In genomic region chr1:40911105-40911504, GRCh38 we compare ENCODE assay signal across 32 cellular contexts.
"Had no signal": no experiment of that assay in that cellular context is flagged by ENCODE, and none has a peak within 500 bp of the region (broad histone marks: within the 10 kb centered on the region; RNA-seq: fewer than 3 reads in every experiment).

No MANE protein-coding gene starts in this region.

- H3K36me3 ChIP-seq: colonic mucosa, gastroesophageal sphincter, heart left ventricle, left lung, neural progenitor cell, prostate gland, right atrium auricular region, tibial artery, upper lobe of left lung, uterus had no signal

- H3K4me1 Mint-ChIP-seq: endodermal cell; naive B cell; neural progenitor cell; stimulated activated memory B cell treated with anti-CD40 and anti-IgM and Interleukin-4, amounts not matched to agents 10 μg/mL and 1 μg/mL and 100 μg/mL, for 72 hours had no signal

- H3K27me3 Mint-ChIP-seq: natural killer cell treated with Interleukin-12 subunit alpha and Interleukin-12 subunit beta and Interleukin-15 and Interleukin-18, amount 100 ng/mL, for 72 hours had no signal

- H3K27ac ChIP-seq: colonic mucosa, epithelial cell of prostate, foreskin keratinocyte, gastroesophageal sphincter, heart left ventricle, left lung, neural progenitor cell, prostate gland, right atrium auricular region, testis, tibial artery, upper lobe of left lung, uterus had no signal

- H3K9me3 ChIP-seq: colonic mucosa, gastroesophageal sphincter, heart left ventricle, left lung, mucosa of descending colon, prostate gland, right atrium auricular region, testis, tibial artery, upper lobe of left lung, uterus had no signal

- H3K9ac ChIP-seq: neural progenitor cell had no signal

- H3K4me2 ChIP-seq: neural progenitor cell, smooth muscle cell had no signal

- H3K36me3 Mint-ChIP-seq: mesothelial cell of epicardium; naive B cell; natural killer cell treated with Interleukin-12 subunit alpha and Interleukin-12 subunit beta and Interleukin-15 and Interleukin-18, amount 100 ng/mL, for 72 hours; neural progenitor cell; stimulated activated memory B cell treated with anti-CD40 and anti-IgM and Interleukin-4, amounts not matched to agents 10 μg/mL and 1 μg/mL and 100 μg/mL, for 72 hours had no signal

- H3K4me1 ChIP-seq: colonic mucosa, foreskin keratinocyte, gastroesophageal sphincter, heart left ventricle, left lung, neural progenitor cell, prostate gland, right atrium auricular region, tibial artery, uterus had no signal

- H3K4me3 Mint-ChIP-seq: dendritic cell treated with granulocyte-macrophage colony-stimulating factor and Interleukin-4, amounts not matched to agents 40 ng/mL and 50 ng/mL, for 4 days; endodermal cell; mesothelial cell of epicardium; naive B cell; natural killer cell treated with Interleukin-12 subunit alpha and Interleukin-12 subunit beta and Interleukin-15 and Interleukin-18, amount 100 ng/mL, for 72 hours; neural progenitor cell; stimulated activated memory B cell treated with anti-CD40 and anti-IgM and Interleukin-4, amounts not matched to agents 10 μg/mL and 1 μg/mL and 100 μg/mL, for 72 hours had no signal

- H3K27me3 ChIP-seq: colonic mucosa, foreskin keratinocyte, gastroesophageal sphincter, left lung, neural progenitor cell, right atrium auricular region, testis, tibial artery, upper lobe of left lung, uterus had no signal

- H3K27ac Mint-ChIP-seq: dendritic cell treated with granulocyte-macrophage colony-stimulating factor and Interleukin-4, amounts not matched to agents 40 ng/mL and 50 ng/mL, for 4 days; endodermal cell; mesothelial cell of epicardium; natural killer cell treated with Interleukin-12 subunit alpha and Interleukin-12 subunit beta and Interleukin-15 and Interleukin-18, amount 100 ng/mL, for 72 hours; neural progenitor cell; stimulated activated memory B cell treated with anti-CD40 and anti-IgM and Interleukin-4, amounts not matched to agents 10 μg/mL and 1 μg/mL and 100 μg/mL, for 72 hours had no signal

- H3K4me3 ChIP-seq: colonic mucosa, gastroesophageal sphincter, heart left ventricle, left lung, mucosa of descending colon, neural progenitor cell, prostate gland, right atrium auricular region, smooth muscle cell, testis, tibial artery, upper lobe of left lung, uterus had no signal

- H2AFZ ChIP-seq: neural progenitor cell had no signal

- DNase-seq: colonic mucosa; effector CD8-positive, alpha-beta T cell; endodermal cell; foreskin keratinocyte; heart left ventricle; hippocampal formation; left cardiac atrium; left lung; mesenchymal stem cell; mucosa of descending colon; naive B cell; stimulated activated CD4-positive, alpha-beta T cell treated with anti-CD3 and anti-CD28 coated beads, Interleukin-12 subunit alpha, Interleukin-12 subunit beta, amount 100 ng/mL, for 4 hours; stimulated activated CD4-positive, alpha-beta T cell treated with anti-CD3 and anti-CD28 coated beads, Interleukin-1b, Interleukin-23, amount 100 ng/mL, for 48 hours; stimulated activated CD4-positive, alpha-beta T cell treated with anti-CD3 and anti-CD28 coated beads, Interleukin-4, amount 100 ng/mL, for 1 hour; stimulated activated naive CD8-positive, alpha-beta T cell treated with anti-CD3 and anti-CD28 coated beads, Interleukin-15, Interleukin-2, amounts not matched to agents 100 U/mL and 50 U/mL, for 24 hours; substantia nigra; testis; tibial artery; uterus had no signal

- H3K9me3 Mint-ChIP-seq: dendritic cell treated with granulocyte-macrophage colony-stimulating factor and Interleukin-4, amounts not matched to agents 40 ng/mL and 50 ng/mL, for 4 days; endodermal cell; mesothelial cell of epicardium; naive B cell; natural killer cell treated with Interleukin-12 subunit alpha and Interleukin-12 subunit beta and Interleukin-15 and Interleukin-18, amount 100 ng/mL, for 72 hours; neural progenitor cell; stimulated activated memory B cell treated with anti-CD40 and anti-IgM and Interleukin-4, amounts not matched to agents 10 μg/mL and 1 μg/mL and 100 μg/mL, for 72 hours had no signal

- ATAC-seq: esophagus mucosa; foreskin keratinocyte; gastroesophageal sphincter; heart left ventricle; left cardiac atrium; left lung; mucosa of descending colon; natural killer cell treated with Interleukin-12 subunit alpha and Interleukin-12 subunit beta and Interleukin-15 and Interleukin-18, amount 100 ng/mL, for 72 hours; sciatic nerve; stimulated activated memory B cell treated with anti-CD40 and anti-IgM and Interleukin-4, amounts not matched to agents 10 μg/mL and 1 μg/mL and 100 μg/mL, for 72 hours; stimulated activated naive CD8-positive, alpha-beta T cell treated with anti-CD3 and anti-CD28 coated beads, Interleukin-15, Interleukin-2, amounts not matched to agents 100 U/mL and 50 U/mL, for 24 hours had no signal
